1 cellular context compared by ENCODE assay signal in genomic region chr19:45276284-45276687, GRCh38.
TF ChIP-seq lines count a peak whose summit lies in the region.

No MANE protein-coding gene starts in this region.

TF ChIP-seq in HEK293, 187 proteins besides CTCF, POLR2A, EP300 and RAD21 (continued from another document):
- TF ChIP-seq, protein P1, sequence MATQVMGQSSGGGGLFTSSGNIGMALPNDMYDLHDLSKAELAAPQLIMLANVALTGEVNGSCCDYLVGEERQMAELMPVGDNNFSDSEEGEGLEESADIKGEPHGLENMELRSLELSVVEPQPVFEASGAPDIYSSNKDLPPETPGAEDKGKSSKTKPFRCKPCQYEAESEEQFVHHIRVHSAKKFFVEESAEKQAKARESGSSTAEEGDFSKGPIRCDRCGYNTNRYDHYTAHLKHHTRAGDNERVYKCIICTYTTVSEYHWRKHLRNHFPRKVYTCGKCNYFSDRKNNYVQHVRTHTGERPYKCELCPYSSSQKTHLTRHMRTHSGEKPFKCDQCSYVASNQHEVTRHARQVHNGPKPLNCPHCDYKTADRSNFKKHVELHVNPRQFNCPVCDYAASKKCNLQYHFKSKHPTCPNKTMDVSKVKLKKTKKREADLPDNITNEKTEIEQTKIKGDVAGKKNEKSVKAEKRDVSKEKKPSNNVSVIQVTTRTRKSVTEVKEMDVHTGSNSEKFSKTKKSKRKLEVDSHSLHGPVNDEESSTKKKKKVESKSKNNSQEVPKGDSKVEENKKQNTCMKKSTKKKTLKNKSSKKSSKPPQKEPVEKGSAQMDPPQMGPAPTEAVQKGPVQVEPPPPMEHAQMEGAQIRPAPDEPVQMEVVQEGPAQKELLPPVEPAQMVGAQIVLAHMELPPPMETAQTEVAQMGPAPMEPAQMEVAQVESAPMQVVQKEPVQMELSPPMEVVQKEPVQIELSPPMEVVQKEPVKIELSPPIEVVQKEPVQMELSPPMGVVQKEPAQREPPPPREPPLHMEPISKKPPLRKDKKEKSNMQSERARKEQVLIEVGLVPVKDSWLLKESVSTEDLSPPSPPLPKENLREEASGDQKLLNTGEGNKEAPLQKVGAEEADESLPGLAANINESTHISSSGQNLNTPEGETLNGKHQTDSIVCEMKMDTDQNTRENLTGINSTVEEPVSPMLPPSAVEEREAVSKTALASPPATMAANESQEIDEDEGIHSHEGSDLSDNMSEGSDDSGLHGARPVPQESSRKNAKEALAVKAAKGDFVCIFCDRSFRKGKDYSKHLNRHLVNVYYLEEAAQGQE (tag by site-specific recombination; IDR thresholded peaks at IDR 0.05) = no peak
- TF ChIP-seq ZNF10 (tag by site-specific recombination; IDR thresholded peaks at IDR 0.05) = no peak
- TF ChIP-seq, protein P2, sequence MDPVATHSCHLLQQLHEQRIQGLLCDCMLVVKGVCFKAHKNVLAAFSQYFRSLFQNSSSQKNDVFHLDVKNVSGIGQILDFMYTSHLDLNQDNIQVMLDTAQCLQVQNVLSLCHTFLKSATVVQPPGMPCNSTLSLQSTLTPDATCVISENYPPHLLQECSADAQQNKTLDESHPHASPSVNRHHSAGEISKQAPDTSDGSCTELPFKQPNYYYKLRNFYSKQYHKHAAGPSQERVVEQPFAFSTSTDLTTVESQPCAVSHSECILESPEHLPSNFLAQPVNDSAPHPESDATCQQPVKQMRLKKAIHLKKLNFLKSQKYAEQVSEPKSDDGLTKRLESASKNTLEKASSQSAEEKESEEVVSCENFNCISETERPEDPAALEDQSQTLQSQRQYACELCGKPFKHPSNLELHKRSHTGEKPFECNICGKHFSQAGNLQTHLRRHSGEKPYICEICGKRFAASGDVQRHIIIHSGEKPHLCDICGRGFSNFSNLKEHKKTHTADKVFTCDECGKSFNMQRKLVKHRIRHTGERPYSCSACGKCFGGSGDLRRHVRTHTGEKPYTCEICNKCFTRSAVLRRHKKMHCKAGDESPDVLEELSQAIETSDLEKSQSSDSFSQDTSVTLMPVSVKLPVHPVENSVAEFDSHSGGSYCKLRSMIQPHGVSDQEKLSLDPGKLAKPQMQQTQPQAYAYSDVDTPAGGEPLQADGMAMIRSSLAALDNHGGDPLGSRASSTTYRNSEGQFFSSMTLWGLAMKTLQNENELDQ (tag by site-specific recombination; IDR thresholded peaks at IDR 0.05; ENCODE audit: low read depth) = no peak
- peak; percentile 72; the same call in 1 of the 2 replicates for TF ChIP-seq ZNF362 (tag by site-specific recombination; IDR thresholded peaks at IDR 0.05)
- TF ChIP-seq ZBTB7A (tag by site-specific recombination; IDR thresholded peaks at IDR 0.05; ENCODE audit: low read depth) = no peak
- no peak; the same call in 1 of the 2 replicates for TF ChIP-seq ZBTB17 (tag by site-specific recombination; IDR thresholded peaks at IDR 0.05)
- TF ChIP-seq ZNF366 (tag by site-specific recombination; conservative IDR thresholded peaks at IDR 0.05) = no peak
- no peak for TF ChIP-seq ZNF514 (tag by site-specific recombination; IDR thresholded peaks at IDR 0.05)
- TF ChIP-seq ZNF266 (tag by site-specific recombination; IDR thresholded peaks at IDR 0.05; ENCODE audit: low read depth) = no peak
- TF ChIP-seq ZNF433 (tag by site-specific recombination; IDR thresholded peaks at IDR 0.05; ENCODE audit: low read depth) = no peak
- no peak for TF ChIP-seq ZNF704 (tag by site-specific recombination; IDR thresholded peaks at IDR 0.05)
- TF ChIP-seq, protein P3, sequence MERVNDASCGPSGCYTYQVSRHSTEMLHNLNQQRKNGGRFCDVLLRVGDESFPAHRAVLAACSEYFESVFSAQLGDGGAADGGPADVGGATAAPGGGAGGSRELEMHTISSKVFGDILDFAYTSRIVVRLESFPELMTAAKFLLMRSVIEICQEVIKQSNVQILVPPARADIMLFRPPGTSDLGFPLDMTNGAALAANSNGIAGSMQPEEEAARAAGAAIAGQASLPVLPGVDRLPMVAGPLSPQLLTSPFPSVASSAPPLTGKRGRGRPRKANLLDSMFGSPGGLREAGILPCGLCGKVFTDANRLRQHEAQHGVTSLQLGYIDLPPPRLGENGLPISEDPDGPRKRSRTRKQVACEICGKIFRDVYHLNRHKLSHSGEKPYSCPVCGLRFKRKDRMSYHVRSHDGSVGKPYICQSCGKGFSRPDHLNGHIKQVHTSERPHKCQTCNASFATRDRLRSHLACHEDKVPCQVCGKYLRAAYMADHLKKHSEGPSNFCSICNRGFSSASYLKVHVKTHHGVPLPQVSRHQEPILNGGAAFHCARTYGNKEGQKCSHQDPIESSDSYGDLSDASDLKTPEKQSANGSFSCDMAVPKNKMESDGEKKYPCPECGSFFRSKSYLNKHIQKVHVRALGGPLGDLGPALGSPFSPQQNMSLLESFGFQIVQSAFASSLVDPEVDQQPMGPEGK (tag by site-specific recombination; IDR thresholded peaks at IDR 0.05) = no peak
- no peak for TF ChIP-seq ZNF274 (IDR thresholded peaks at IDR 0.05; ENCODE audit: low read length)
- TF ChIP-seq ZNF274 (tag by site-specific recombination; IDR thresholded peaks at IDR 0.05; ENCODE audit: borderline replicate concordance) = no peak
- peak; percentile 79; the same call in 1 of the 2 replicates for TF ChIP-seq ZNF350 (tag by site-specific recombination; IDR thresholded peaks at IDR 0.05)
TF ChIP-seq in HEK293: peak in this region for 5.
